25 cellular contexts compared by ENCODE assay signal in genomic region chr9:3058409-3058808, GRCh38.
"Had no signal": no experiment of that assay in that cellular context is flagged by ENCODE, and none has a peak within 500 bp of the region (broad histone marks: within the 10 kb centered on the region; RNA-seq: fewer than 3 reads in every experiment).

No MANE protein-coding gene starts in this region.

- H3K4me1 ChIP-seq: heart right ventricle, left lung, lower lobe of right lung, prostate gland, right atrium auricular region, sigmoid colon, testis, tibial artery had no signal

- DNase-seq: effector memory CD8-positive, alpha-beta T cell; foreskin fibroblast; glutamatergic neuron; heart right ventricle; hippocampal formation; kidney; lower lobe of right lung; naive thymus-derived CD8-positive, alpha-beta T cell; nephron progenitor cell; nucleus accumbens; sigmoid colon; stimulated activated CD4-positive, alpha-beta T cell treated with anti-CD3 and anti-CD28 coated beads, Interleukin-2, amount 100 ng/mL, for 24 hours; stimulated activated CD4-positive, alpha-beta T cell treated with anti-CD3 and anti-CD28 coated beads, Interleukin-4, amount 100 ng/mL, for 24 hours; stimulated activated naive CD4-positive, alpha-beta T cell treated with Interleukin-2 at 50 U/mL for 16 hours; stomach; substantia nigra; testis; tibial artery had no signal

- H3K36me3 ChIP-seq: gastroesophageal sphincter, heart right ventricle, left lung, lower lobe of right lung, prostate gland, right atrium auricular region, sigmoid colon, stomach, tibial artery had no signal

- FAIRE-seq: endometrium, kidney had no signal

- H3K9me3 ChIP-seq: gastroesophageal sphincter, heart right ventricle, left lung, lower lobe of right lung, prostate gland, right atrium auricular region, sigmoid colon, stomach, testis, tibial artery had no signal

- H3K27ac ChIP-seq: coronary artery, heart right ventricle, left lung, lower lobe of right lung, prostate gland, right atrium auricular region, sigmoid colon, stomach, testis, tibial artery had no signal

- H3K4me3 ChIP-seq: coronary artery, gastroesophageal sphincter, heart right ventricle, left lung, lower lobe of right lung, prostate gland, right atrium auricular region, sigmoid colon, stomach, testis, tibial artery had no signal

- ATAC-seq: effector memory CD8-positive, alpha-beta T cell; gastroesophageal sphincter; heart right ventricle; left lung; lower lobe of right lung; naive thymus-derived CD8-positive, alpha-beta T cell; stimulated activated effector memory CD8-positive, alpha-beta T cell treated with anti-CD3 and anti-CD28 coated beads, Interleukin-12 subunit alpha, Interleukin-12 subunit beta, amount 100 ng/mL, for 72 hours had no signal

- H3K27me3 ChIP-seq: gastroesophageal sphincter, heart right ventricle, left lung, right atrium auricular region, sigmoid colon, stomach, testis, tibial artery had no signal
